22 cellular contexts compared by ENCODE assay signal in genomic region chr2:48450936-48451602, GRCh38. TPM values are rescaled to one million over a fixed set of nuclear protein-coding genes. Genes with fewer than 3 reads are reported as not detected.
DNase-seq lines count a peak whose midpoint lies in the region; ATAC-seq and TF ChIP-seq lines count a peak whose summit lies in the region.
"Had no signal": no experiment of that assay in that cellular context is flagged by ENCODE, and none has a peak within 500 bp of the region (broad histone marks: within the 10 kb centered on the region; RNA-seq: fewer than 3 reads in every experiment).

No MANE protein-coding gene starts in this region.

- no peak for TF ChIP-seq RAD21 in liver (IDR thresholded peaks at IDR 0.05)

- H3K9ac ChIP-seq in liver (ENCODE audit: low read depth in 1 of 2, low read length in 2 of 2): peak overlapping the region in 1 of 2 donors; percentile 48

- H3K36me3 Mint-ChIP-seq in activated naive CD4-positive, alpha-beta T cell treated with anti-CD3 and anti-CD28 coated beads, Interleukin-2, amount 50 U/mL, for 24 hours: peaks cover 3% of the 10 kb centered on the region
- H3K36me3 Mint-ChIP-seq in activated naive CD4-positive, alpha-beta T cell treated with anti-CD3 and anti-CD28 coated beads, Interleukin-2, amount 50 U/mL, for 72 hours: peaks cover 5 to 22% of the 10 kb centered on the region in 2 donors
- peaks cover 33% of the 10 kb centered on the region for H3K36me3 Mint-ChIP-seq in activated naive CD8-positive, alpha-beta T cell treated with anti-CD3 and anti-CD28 coated beads, Interleukin-2, amount 10 ng/mL, durations not matched to agents 7 days and 5 days
- H3K36me3 Mint-ChIP-seq in type B pancreatic cell: peaks cover 2% of the 10 kb centered on the region

- no peak overlapping the region for H3K4me3 ChIP-seq in liver (ENCODE audit: low read depth in 1 of 3, low read length in 3 of 3)
- H3K4me3 ChIP-seq in SJCRH30: no peak overlapping the region
- H3K4me3 ChIP-seq: mucosa of descending colon, sigmoid colon, SK-N-MC, stomach, uterus had no signal

- H3K27ac ChIP-seq in liver (ENCODE audit: low read depth in 1 of 2, low read length in 2 of 2) (peak overlapping the region; percentile 6 to 39), SJCRH30 (no peak overlapping the region)
- H3K27ac ChIP-seq: sigmoid colon, SK-N-MC, stomach, uterus had no signal

- no peaks in the 10 kb centered on the region for H3K9me3 ChIP-seq in liver (ENCODE audit: control insufficient read depth in 4 of 4, low read length in 3 of 4)
- H3K9me3 ChIP-seq in SJCRH30 (replicated peaks): no peaks in the 10 kb centered on the region
- H3K9me3 ChIP-seq: mucosa of descending colon, sigmoid colon, stomach, uterus had no signal

- H3K36me3 ChIP-seq in liver (ENCODE audit: control insufficient read depth in 4 of 4, insufficient read depth in 3 of 4, low read depth in 1 of 4, low read length in 3 of 4) (peaks cover 0 to 7% (median 4%) of the 10 kb centered on the region in 4 donors), SJCRH30 (peaks cover 5% of the 10 kb centered on the region)
- H3K36me3 ChIP-seq: uterus had no signal

- H3K27me3 ChIP-seq in liver (ENCODE audit: control insufficient read depth in 4 of 4, insufficient read depth in 4 of 4, low read length in 3 of 4) (no peaks in the 10 kb centered on the region), SJCRH30 (no peaks in the 10 kb centered on the region)
- H3K27me3 ChIP-seq: sigmoid colon, stomach, uterus had no signal

- peaks cover 6 to 34% (median 25%) of the 10 kb centered on the region in 4 donors for H3K4me1 ChIP-seq in liver (ENCODE audit: control insufficient read depth in 4 of 4, insufficient read depth in 4 of 4, low read length in 3 of 4)
- H3K4me1 ChIP-seq in SJCRH30: peaks cover 26% of the 10 kb centered on the region
- H3K4me1 ChIP-seq: uterus had no signal

- ATAC-seq in activated naive CD4-positive, alpha-beta T cell treated with anti-CD3 and anti-CD28 coated beads, Interleukin-2, amount 50 U/mL, for 72 hours: no peak
- no peak for ATAC-seq in activated naive CD8-positive, alpha-beta T cell treated with anti-CD3 and anti-CD28 coated beads, Interleukin-2, amount 10 ng/mL, durations not matched to agents 7 days and 5 days (ENCODE audit: low read depth)
- ATAC-seq in GM21576 (IDR thresholded peaks at IDR 0.05; ENCODE audit: unreplicated experiment): no peak
- ATAC-seq: mucosa of descending colon, Panc1 had no signal

- no peaks in the 10 kb centered on the region for H3K27me3 Mint-ChIP-seq in activated naive CD4-positive, alpha-beta T cell treated with anti-CD3 and anti-CD28 coated beads, Interleukin-2, amount 50 U/mL, for 24 hours
- H3K27me3 Mint-ChIP-seq in activated naive CD8-positive, alpha-beta T cell treated with anti-CD3 and anti-CD28 coated beads, Interleukin-2, amount 10 ng/mL, durations not matched to agents 7 days and 5 days: no peaks in the 10 kb centered on the region
- no peaks in the 10 kb centered on the region for H3K27me3 Mint-ChIP-seq in type B pancreatic cell
- H3K27me3 Mint-ChIP-seq: activated CD4-positive, alpha-beta T cell treated with anti-CD3 and anti-CD28 coated beads, Interleukin-2, amount 10 ng/mL, durations not matched to agents 7 days and 5 days had no signal

- POLR2A ChIA-PET in activated naive CD8-positive, alpha-beta T cell treated with anti-CD3 and anti-CD28 coated beads, Interleukin-2, amount 10 ng/mL, durations not matched to agents 7 days and 5 days (lab: Charles Lee): interaction anchor here (2.7 kb wide), 1 partner anchor 7 kb away, joined by 13 read pairs; no protein-coding TSS in a partner anchor

- peak overlapping the region; percentile 72 for H3K27ac Mint-ChIP-seq in activated naive CD4-positive, alpha-beta T cell treated with anti-CD3 and anti-CD28 coated beads, Interleukin-2, amount 50 U/mL, for 24 hours
- no peak overlapping the region for H3K27ac Mint-ChIP-seq in activated naive CD4-positive, alpha-beta T cell treated with anti-CD3 and anti-CD28 coated beads, Interleukin-2, amount 50 U/mL, for 72 hours
- H3K27ac Mint-ChIP-seq in activated naive CD8-positive, alpha-beta T cell treated with anti-CD3 and anti-CD28 coated beads, Interleukin-2, amount 10 ng/mL, durations not matched to agents 7 days and 5 days: peak overlapping the region; percentile 14
- H3K27ac Mint-ChIP-seq in type B pancreatic cell: peak overlapping the region; percentile 86
- H3K27ac Mint-ChIP-seq: HFFc6 had no signal

- H3K4me3 Mint-ChIP-seq in activated naive CD4-positive, alpha-beta T cell treated with anti-CD3 and anti-CD28 coated beads, Interleukin-2, amount 50 U/mL, for 24 hours: no peak overlapping the region
- no peak overlapping the region for H3K4me3 Mint-ChIP-seq in activated naive CD8-positive, alpha-beta T cell treated with anti-CD3 and anti-CD28 coated beads, Interleukin-2, amount 10 ng/mL, durations not matched to agents 7 days and 5 days
- H3K4me3 Mint-ChIP-seq in type B pancreatic cell: peak overlapping the region; percentile 48
- H3K4me3 Mint-ChIP-seq: activated CD4-positive, alpha-beta T cell treated with anti-CD3 and anti-CD28 coated beads, Interleukin-2, amount 10 ng/mL, durations not matched to agents 7 days and 5 days; HFFc6 had no signal

- H3K9me3 Mint-ChIP-seq in activated naive CD4-positive, alpha-beta T cell treated with anti-CD3 and anti-CD28 coated beads, Interleukin-2, amount 50 U/mL, for 24 hours: no peaks in the 10 kb centered on the region
- no peaks in the 10 kb centered on the region for H3K9me3 Mint-ChIP-seq in activated naive CD4-positive, alpha-beta T cell treated with anti-CD3 and anti-CD28 coated beads, Interleukin-2, amount 50 U/mL, for 72 hours
- no peaks in the 10 kb centered on the region for H3K9me3 Mint-ChIP-seq in activated naive CD8-positive, alpha-beta T cell treated with anti-CD3 and anti-CD28 coated beads, Interleukin-2, amount 10 ng/mL, durations not matched to agents 7 days and 5 days
- no peaks in the 10 kb centered on the region for H3K9me3 Mint-ChIP-seq in type B pancreatic cell
- H3K9me3 Mint-ChIP-seq: activated CD4-positive, alpha-beta T cell treated with anti-CD3 and anti-CD28 coated beads, Interleukin-2, amount 10 ng/mL, durations not matched to agents 7 days and 5 days; HFFc6 had no signal

- TF ChIP-seq CTCF in liver (IDR thresholded peaks at IDR 0.05; ENCODE audit: low read depth, low read length, missing input control) (no peak), type B pancreatic cell (conservative IDR thresholded peaks at IDR 0.05) (no peak)

- WGBS in liver: 36% methylated on average over 2 of the region's 2 CpGs

- H3K4me1 Mint-ChIP-seq in activated naive CD4-positive, alpha-beta T cell treated with anti-CD3 and anti-CD28 coated beads, Interleukin-2, amount 50 U/mL, for 24 hours: peaks cover 55% of the 10 kb centered on the region
- peaks cover 48% of the 10 kb centered on the region for H3K4me1 Mint-ChIP-seq in activated naive CD8-positive, alpha-beta T cell treated with anti-CD3 and anti-CD28 coated beads, Interleukin-2, amount 10 ng/mL, durations not matched to agents 7 days and 5 days
- H3K4me1 Mint-ChIP-seq in type B pancreatic cell (ENCODE audit: unreplicated experiment): peaks cover 9% of the 10 kb centered on the region

- no peak for DNase-seq in activated naive CD4-positive, alpha-beta T cell treated with anti-CD3 and anti-CD28 coated beads, Interleukin-2, amount 50 U/mL, for 72 hours (ENCODE audit: low spot score in 2 of 2)
- no peak for DNase-seq in activated naive CD8-positive, alpha-beta T cell treated with anti-CD3 and anti-CD28 coated beads, Interleukin-2, amount 10 ng/mL, durations not matched to agents 7 days and 5 days
- DNase-seq in type B pancreatic cell (ENCODE audit: extremely low spot score, unreplicated experiment) (no peak), SJCRH30 (no peak), activated gamma-delta T cell treated with Interleukin-2 at 50 U/mL for 16 hours (no peak)
- DNase-seq: activated CD4-positive, alpha-beta T cell treated with anti-CD3 and anti-CD28 coated beads, Interleukin-2, amount 10 ng/mL, durations not matched to agents 7 days and 5 days; activated T-cell treated with anti-CD3 and anti-CD28 coated beads, Interleukin-2, amount 50 U/mL, for 48 hours; amniotic stem cell; HFFc6; left cardiac atrium; mucosa of descending colon; NCI-H187; NCI-H526 treated with DMSO at 0.1 percent for 48 hours; sigmoid colon; stimulated activated CD4-positive, alpha-beta T cell treated with anti-CD3 and anti-CD28 coated beads, Interleukin-2, amount 100 ng/mL, for 24 hours; stomach; uterus had no signal

TF ChIP-seq in liver, 16 proteins besides CTCF, POLR2A, EP300 and RAD21 (continues in another document):
- no peak for TF ChIP-seq MAX (IDR thresholded peaks at IDR 0.05)
- TF ChIP-seq RXRA (IDR thresholded peaks at IDR 0.05): peak; percentile 80 to 88
- peak; percentile 50 to 64 for TF ChIP-seq HNF4A (conservative IDR thresholded peaks at IDR 0.05)
- TF ChIP-seq TAF1 (conservative IDR thresholded peaks at IDR 0.05): no peak
- peak; percentile 84 for TF ChIP-seq SP1 (IDR thresholded peaks at IDR 0.05)
- no peak for TF ChIP-seq GABPA (IDR thresholded peaks at IDR 0.05 in 1 of 2, conservative IDR thresholded peaks at IDR 0.05 in 1 of 2)
- TF ChIP-seq EGR1 (IDR thresholded peaks at IDR 0.05; ENCODE audit: low read depth in 2 of 2): no peak
- TF ChIP-seq YY1 (IDR thresholded peaks at IDR 0.05): no peak

RNA-seq across cellular contexts. Expression of gene PPP1R21, which starts 10.5 kb away (rescaled TPM):
- total RNA-seq in activated naive CD4-positive, alpha-beta T cell treated with anti-CD3 and anti-CD28 coated beads, Interleukin-2, amount 50 U/mL, for 72 hours: 10 to 100 TPM; 20.7 to 36.0 TPM
- 10 to 100 TPM; 52.7 to 53.5 TPM for total RNA-seq in activated naive CD8-positive, alpha-beta T cell treated with anti-CD3 and anti-CD28 coated beads, Interleukin-2, amount 10 ng/mL, durations not matched to agents 7 days and 5 days
- total RNA-seq in liver (10 to 100 TPM; 17.2 to 26.1 TPM), type B pancreatic cell (ENCODE audit: low replicate concordance) (26.0 and 41.3 TPM in 2 replicates)
- polyA plus RNA-seq in liver: 10 to 100 TPM in 1 of 2 donors, 1 to 10 TPM in 1; 5.0 to 13.5 TPM
- 10.0 and 10.6 TPM in 2 replicates for total RNA-seq in SJCRH30 (2014; rRNA removed; shearing (Covaris generic))

Comparison
In these comparisons a context has a peak if more than half of its experiments do, and no peak if none do; other contexts are left out.
1. H3K27ac Mint-ChIP-seq: peak in activated naive CD4-positive, alpha-beta T cell treated with anti-CD3 and anti-CD28 coated beads, Interleukin-2, amount 50 U/mL, for 24 hours (single experiment), activated naive CD8-positive, alpha-beta T cell treated with anti-CD3 and anti-CD28 coated beads, Interleukin-2, amount 10 ng/mL, durations not matched to agents 7 days and 5 days (single experiment) and type B pancreatic cell (single experiment); none in activated naive CD4-positive, alpha-beta T cell treated with anti-CD3 and anti-CD28 coated beads, Interleukin-2, amount 50 U/mL, for 72 hours (0 of 2).